ENCODE assay signal across 19 cellular contexts in genomic region chr7:8284606-8285005, GRCh38. TPM values are rescaled to one million over a fixed set of nuclear protein-coding genes. Genes with fewer than 3 reads are reported as not detected.
DNase-seq lines count a peak whose midpoint lies in the region; ATAC-seq and TF ChIP-seq lines count a peak whose summit lies in the region.
"Had no signal": no experiment of that assay in that cellular context is flagged by ENCODE, and none has a peak within 500 bp of the region (broad histone marks: within the 10 kb centered on the region; RNA-seq: fewer than 3 reads in every experiment).

No MANE protein-coding gene starts in this region.

- no peak overlapping the region for H3K4me3 Mint-ChIP-seq in activated CD8-positive, alpha-beta memory T cell treated with anti-CD3 and anti-CD28 coated beads, Interleukin-2, amount 10 ng/mL, durations not matched to agents 7 days and 5 days
- H3K4me3 Mint-ChIP-seq: activated CD4-positive, alpha-beta T cell treated with anti-CD3 and anti-CD28 coated beads, Interleukin-2, amount 10 ng/mL, durations not matched to agents 24 days and 14 days; CD8-positive, alpha-beta T cell; central memory CD8-positive, alpha-beta T cell; IgD-negative memory B cell; naive B cell; type B pancreatic cell had no signal

- no peak for TF ChIP-seq CTCF in BE2C (IDR thresholded peaks at IDR 0.05; ENCODE audit: low read depth, low read length)

- peaks cover 5% of the 10 kb centered on the region for H3K27me3 Mint-ChIP-seq in activated CD8-positive, alpha-beta memory T cell treated with anti-CD3 and anti-CD28 coated beads, Interleukin-2, amount 10 ng/mL, durations not matched to agents 7 days and 5 days
- H3K27me3 Mint-ChIP-seq: IgD-negative memory B cell had no signal

- peak; percentile 17 for DNase-seq in BE2C
- peak; percentile 70 for DNase-seq in DMS79 treated with DMSO at 0.1 percent for 48 hours (lab: John Stamatoyannopoulos, UW)
- DNase-seq in NCI-H345 (lab: John Stamatoyannopoulos, UW) = peak; percentile 48
- peak; percentile 12 for DNase-seq in kidney tubule cell (ENCODE audit: low spot score)
- no peak for DNase-seq in activated T-cell treated with anti-CD3 and anti-CD28 coated beads for 4 hours
- no peak for DNase-seq in activated CD8-positive, alpha-beta memory T cell treated with anti-CD3 and anti-CD28 coated beads, Interleukin-2, amount 10 ng/mL, durations not matched to agents 7 days and 5 days
- DNase-seq in NCI-H524 treated with DMSO at 0.1 percent for 48 hours (lab: John Stamatoyannopoulos, UW) = no peak
- DNase-seq: activated CD4-positive, alpha-beta T cell treated with anti-CD3 and anti-CD28 coated beads, Interleukin-2, amount 10 ng/mL, durations not matched to agents 24 days and 14 days; amniotic stem cell; CD8-positive, alpha-beta T cell; effector CD4-positive, alpha-beta T cell; esophagus squamous epithelium; naive B cell; stimulated activated CD4-positive, alpha-beta T cell treated with anti-CD3 and anti-CD28 coated beads, Interleukin-2, amount 100 ng/mL, for 24 hours; stimulated activated naive CD8-positive, alpha-beta T cell treated with anti-CD3 and anti-CD28 coated beads, Interleukin-15, Interleukin-2, amounts not matched to agents 100 U/mL and 50 U/mL, for 24 hours had no signal

- H3K4me3 ChIP-seq in BE2C (ENCODE audit: low read depth, low read length) = no peak overlapping the region
- H3K4me3 ChIP-seq: esophagus squamous epithelium had no signal

- no peaks in the 10 kb centered on the region for H3K9me3 Mint-ChIP-seq in activated CD8-positive, alpha-beta memory T cell treated with anti-CD3 and anti-CD28 coated beads, Interleukin-2, amount 10 ng/mL, durations not matched to agents 7 days and 5 days (ENCODE audit: low read depth)
- H3K9me3 Mint-ChIP-seq: activated CD4-positive, alpha-beta T cell treated with anti-CD3 and anti-CD28 coated beads, Interleukin-2, amount 10 ng/mL, durations not matched to agents 24 days and 14 days; CD8-positive, alpha-beta T cell; central memory CD8-positive, alpha-beta T cell; naive B cell; type B pancreatic cell had no signal

- no peak overlapping the region for H3K27ac Mint-ChIP-seq in activated CD8-positive, alpha-beta memory T cell treated with anti-CD3 and anti-CD28 coated beads, Interleukin-2, amount 10 ng/mL, durations not matched to agents 7 days and 5 days
- H3K27ac Mint-ChIP-seq: activated CD4-positive, alpha-beta T cell treated with anti-CD3 and anti-CD28 coated beads, Interleukin-2, amount 10 ng/mL, durations not matched to agents 24 days and 14 days; CD8-positive, alpha-beta T cell; naive B cell; type B pancreatic cell had no signal

- no peak for ATAC-seq in HG03442 (IDR thresholded peaks at IDR 0.05; ENCODE audit: unreplicated experiment)
- no peak for ATAC-seq in activated CD8-positive, alpha-beta memory T cell treated with anti-CD3 and anti-CD28 coated beads, Interleukin-2, amount 10 ng/mL, durations not matched to agents 7 days and 5 days
- ATAC-seq: CD8-positive, alpha-beta T cell; stimulated activated naive CD8-positive, alpha-beta T cell treated with anti-CD3 and anti-CD28 coated beads, Interleukin-15, Interleukin-2, amounts not matched to agents 100 U/mL and 50 U/mL, for 24 hours had no signal

- CTCF ChIA-PET in activated CD8-positive, alpha-beta memory T cell treated with anti-CD3 and anti-CD28 coated beads, Interleukin-2, amount 10 ng/mL, durations not matched to agents 7 days and 5 days (lab: Charles Lee) = no interaction called here

- H3K36me3 ChIP-seq in BE2C = no peaks in the 10 kb centered on the region
- H3K36me3 ChIP-seq: esophagus squamous epithelium had no signal

- H3K36me3 Mint-ChIP-seq in activated CD8-positive, alpha-beta memory T cell treated with anti-CD3 and anti-CD28 coated beads, Interleukin-2, amount 10 ng/mL, durations not matched to agents 7 days and 5 days = no peaks in the 10 kb centered on the region
- H3K36me3 Mint-ChIP-seq: CD8-positive, alpha-beta T cell; IgD-negative memory B cell; naive B cell; type B pancreatic cell had no signal

- no peaks in the 10 kb centered on the region for H3K4me1 Mint-ChIP-seq in activated CD8-positive, alpha-beta memory T cell treated with anti-CD3 and anti-CD28 coated beads, Interleukin-2, amount 10 ng/mL, durations not matched to agents 7 days and 5 days
- H3K4me1 Mint-ChIP-seq: activated CD4-positive, alpha-beta T cell treated with anti-CD3 and anti-CD28 coated beads, Interleukin-2, amount 10 ng/mL, durations not matched to agents 24 days and 14 days; central memory CD8-positive, alpha-beta T cell; IgD-negative memory B cell; naive B cell had no signal

- no peaks in the 10 kb centered on the region for H3K9me3 ChIP-seq in BE2C
- H3K9me3 ChIP-seq: esophagus squamous epithelium had no signal

- peaks cover 28% of the 10 kb centered on the region for H3K4me1 ChIP-seq in BE2C
- H3K4me1 ChIP-seq: esophagus squamous epithelium had no signal

- no peaks in the 10 kb centered on the region for H3K27me3 ChIP-seq in BE2C
- H3K27me3 ChIP-seq: esophagus squamous epithelium had no signal

RNA-seq across cellular contexts. Expression of gene ICA1, which starts 22.6 kb away (rescaled TPM):
- polyA plus RNA-seq in BE2C (2012; ENCODE audit: insufficient read depth, insufficient read length, low read depth) = 95.4 TPM
- total RNA-seq in activated CD8-positive, alpha-beta memory T cell treated with anti-CD3 and anti-CD28 coated beads, Interleukin-2, amount 10 ng/mL, durations not matched to agents 7 days and 5 days = 1 to 10 TPM; 2.7 to 3.4 TPM

Comparison
In these comparisons a context has a peak if more than half of its experiments do, and no peak if none do; other contexts are left out.
1. DNase-seq: peak in BE2C (single experiment), DMS79 treated with DMSO at 0.1 percent for 48 hours (single experiment), NCI-H345 (single experiment) and kidney tubule cell (single experiment); none in activated T-cell treated with anti-CD3 and anti-CD28 coated beads for 4 hours (single experiment), activated CD8-positive, alpha-beta memory T cell treated with anti-CD3 and anti-CD28 coated beads, Interleukin-2, amount 10 ng/mL, durations not matched to agents 7 days and 5 days (single experiment) and NCI-H524 treated with DMSO at 0.1 percent for 48 hours (single experiment).